ENCODE assay signal across 1 cellular context in genomic region chr4:86963697-86964096, GRCh38.
TF ChIP-seq lines count a peak whose summit lies in the region.

No MANE protein-coding gene starts in this region.

TF ChIP-seq in K562, 482 proteins besides CTCF, POLR2A, EP300 and RAD21 (continued from another document and continues in another):
- no peak for TF ChIP-seq ATF2 (CRISPR knock-in tag; IDR thresholded peaks at IDR 0.05)
- no peak for TF ChIP-seq ETV6 (IDR thresholded peaks at IDR 0.05; ENCODE audit: borderline replicate concordance in 1 of 2, low read depth in 2 of 2, low read length in 1 of 2)
- TF ChIP-seq ETV6 (CRISPR knock-in tag; IDR thresholded peaks at IDR 0.05; ENCODE audit: borderline replicate concordance), result no peak
- TF ChIP-seq XRCC4 (IDR thresholded peaks at IDR 0.05; ENCODE audit: extremely low read depth, insufficient read depth, insufficient read length), result no peak
- no peak for TF ChIP-seq SAP30 (IDR thresholded peaks at IDR 0.05; ENCODE audit: borderline replicate concordance, insufficient read depth, low read depth, low read length, poor library complexity, severe bottlenecking)
- TF ChIP-seq BRF2 (IDR thresholded peaks at IDR 0.05; ENCODE audit: borderline replicate concordance, insufficient read depth, insufficient read length), result no peak
- peak; percentile 29 for TF ChIP-seq BRD9 (IDR thresholded peaks at IDR 0.05; ENCODE audit: low read depth, partially characterized antibody)
- TF ChIP-seq DNMT1 (IDR thresholded peaks at IDR 0.05), result no peak
- TF ChIP-seq RNF2 (IDR thresholded peaks at IDR 0.05), result no peak; the same call in 1 of the 2 replicates
- no peak for TF ChIP-seq ZNF212 (CRISPR knock-in tag; IDR thresholded peaks at IDR 0.05)
- no peak for TF ChIP-seq KAT8 (IDR thresholded peaks at IDR 0.05; ENCODE audit: low read depth)
- TF ChIP-seq MLLT1 (IDR thresholded peaks at IDR 0.05), result no peak
- peak; percentile 81; the same call in 1 of the 2 replicates for TF ChIP-seq HDAC2 (IDR thresholded peaks at IDR 0.05)
- TF ChIP-seq ZFX (CRISPR knock-in tag; IDR thresholded peaks at IDR 0.05), result no peak
- no peak for TF ChIP-seq RBM34 (IDR thresholded peaks at IDR 0.05; ENCODE audit: borderline replicate concordance, insufficient read depth, low read length)
- peak; percentile 95 for TF ChIP-seq BCOR (IDR thresholded peaks at IDR 0.05)
- TF ChIP-seq THRAP3 (IDR thresholded peaks at IDR 0.05; ENCODE audit: borderline replicate concordance), result no peak
- TF ChIP-seq ZEB2 (IDR thresholded peaks at IDR 0.05), result peak; percentile 70
- no peak for TF ChIP-seq HOMEZ (CRISPR knock-in tag; IDR thresholded peaks at IDR 0.05)
- no peak for TF ChIP-seq ZNF274 (IDR thresholded peaks at IDR 0.05; ENCODE audit: borderline replicate concordance, low read depth, low read length)
- TF ChIP-seq MCM7 (IDR thresholded peaks at IDR 0.05), result no peak
- TF ChIP-seq ZNF121 (CRISPR knock-in tag; conservative IDR thresholded peaks at IDR 0.05), result peak; percentile 99
- no peak for TF ChIP-seq ZC3H4 (CRISPR knock-in tag; IDR thresholded peaks at IDR 0.05; ENCODE audit: borderline replicate concordance)
- TF ChIP-seq HLTF (IDR thresholded peaks at IDR 0.05), result 0 out of 2 replicates have a peak, but pooled peaks have one; percentile 12
- no peak for TF ChIP-seq ZNF696 (CRISPR knock-in tag; conservative IDR thresholded peaks at IDR 0.05)
- TF ChIP-seq FIP1L1 (IDR thresholded peaks at IDR 0.05; ENCODE audit: low read depth, low read length, poor library complexity, severe bottlenecking), result no peak
- no peak for TF ChIP-seq SREBF2 (CRISPR knock-in tag; IDR thresholded peaks at IDR 0.05)
- 0 out of 2 replicates have a peak, but pooled peaks have one; percentile 56 for TF ChIP-seq NBN (IDR thresholded peaks at IDR 0.05; ENCODE audit: low read depth)
- TF ChIP-seq CBFA2T3 (IDR thresholded peaks at IDR 0.05), result peak; percentile 71
- no peak for TF ChIP-seq ELF4 (CRISPR knock-in tag; IDR thresholded peaks at IDR 0.05)
- no peak for TF ChIP-seq IRF2 (CRISPR knock-in tag; IDR thresholded peaks at IDR 0.05)
- TF ChIP-seq HDGF (IDR thresholded peaks at IDR 0.05), result no peak
- TF ChIP-seq MTA1 (IDR thresholded peaks at IDR 0.05; ENCODE audit: borderline replicate concordance), result 0 out of 2 replicates have a peak, but pooled peaks have one; percentile 34
- peak; percentile 25; the same call in 1 of the 2 replicates for TF ChIP-seq NCOR1 (IDR thresholded peaks at IDR 0.05)
- TF ChIP-seq ZBTB7A (IDR thresholded peaks at IDR 0.05; ENCODE audit: borderline replicate concordance, control insufficient read depth, low read depth, low read length), result no peak
- TF ChIP-seq HCFC1 (IDR thresholded peaks at IDR 0.05; ENCODE audit: low read depth, low read length), result no peak
- peak; percentile 39 for TF ChIP-seq CBFA2T2 (conservative IDR thresholded peaks at IDR 0.05)
- TF ChIP-seq ARID1B (IDR thresholded peaks at IDR 0.05), result peak; percentile 75
- TF ChIP-seq PCBP1 (IDR thresholded peaks at IDR 0.05; ENCODE audit: low read depth, low read length, poor library complexity, severe bottlenecking), result no peak
- no peak for TF ChIP-seq BRF1 (IDR thresholded peaks at IDR 0.05; ENCODE audit: borderline replicate concordance, extremely low read depth, insufficient read length)
- TF ChIP-seq PKNOX1 (IDR thresholded peaks at IDR 0.05), result no peak
- no peak for TF ChIP-seq GATAD2A (IDR thresholded peaks at IDR 0.05)
- no peak for TF ChIP-seq CREBBP (IDR thresholded peaks at IDR 0.05; ENCODE audit: low read depth, low read length)
- TF ChIP-seq MXD1 (CRISPR knock-in tag; IDR thresholded peaks at IDR 0.05; ENCODE audit: borderline replicate concordance, poor library complexity, severe bottlenecking), result no peak
- no peak for TF ChIP-seq SNIP1 (IDR thresholded peaks at IDR 0.05; ENCODE audit: low read depth)
- no peak for TF ChIP-seq KDM2B (CRISPR knock-in tag; IDR thresholded peaks at IDR 0.05)
- peak; percentile 73 for TF ChIP-seq SMARCA4 (IDR thresholded peaks at IDR 0.05)
- peak; percentile 96 for TF ChIP-seq NFE2 (IDR thresholded peaks at IDR 0.05; ENCODE audit: low read depth)
- no peak for TF ChIP-seq NCOA2 (IDR thresholded peaks at IDR 0.05; ENCODE audit: partially characterized antibody in 2 of 2)
- TF ChIP-seq TFAM (CRISPR knock-in tag; conservative IDR thresholded peaks at IDR 0.05), result no peak
- TF ChIP-seq ZNF316 (IDR thresholded peaks at IDR 0.05), result peak; percentile 87
- TF ChIP-seq ZNF384 (IDR thresholded peaks at IDR 0.05; ENCODE audit: low read depth, low read length), result peak; percentile 95
- TF ChIP-seq JUNB (CRISPR knock-in tag; conservative IDR thresholded peaks at IDR 0.05), result no peak
- TF ChIP-seq ZBTB49 (CRISPR knock-in tag; IDR thresholded peaks at IDR 0.05; ENCODE audit: borderline replicate concordance), result no peak
- TF ChIP-seq ZC3H11A (IDR thresholded peaks at IDR 0.05; ENCODE audit: low read depth, low read length), result no peak
- peak; percentile 89 for TF ChIP-seq DPF2 (IDR thresholded peaks at IDR 0.05)
- TF ChIP-seq ZNF655 (CRISPR knock-in tag; IDR thresholded peaks at IDR 0.05), result no peak
- no peak for TF ChIP-seq HINFP (tag; conservative IDR thresholded peaks at IDR 0.05; ENCODE audit: low read depth)
- no peak for TF ChIP-seq GTF2E2 (tag; IDR thresholded peaks at IDR 0.05)
- peak; percentile 79 to 89 for TF ChIP-seq KDM1A (IDR thresholded peaks at IDR 0.05)
- peak; percentile 66; the same call in 1 of the 2 replicates for TF ChIP-seq MAFK (IDR thresholded peaks at IDR 0.05; ENCODE audit: low read length)
- no peak for TF ChIP-seq ZBTB17 (CRISPR knock-in tag; IDR thresholded peaks at IDR 0.05)
- TF ChIP-seq PHB (CRISPR knock-in tag; IDR thresholded peaks at IDR 0.05), result no peak
- TF ChIP-seq PBX2 (CRISPR knock-in tag; IDR thresholded peaks at IDR 0.05; ENCODE audit: low read depth), result no peak
- TF ChIP-seq PBX2 (tag; conservative IDR thresholded peaks at IDR 0.05; ENCODE audit: low read depth), result no peak
